Comparison of ENCODE assay signal across 1 cellular context in the genomic region with DNA sequence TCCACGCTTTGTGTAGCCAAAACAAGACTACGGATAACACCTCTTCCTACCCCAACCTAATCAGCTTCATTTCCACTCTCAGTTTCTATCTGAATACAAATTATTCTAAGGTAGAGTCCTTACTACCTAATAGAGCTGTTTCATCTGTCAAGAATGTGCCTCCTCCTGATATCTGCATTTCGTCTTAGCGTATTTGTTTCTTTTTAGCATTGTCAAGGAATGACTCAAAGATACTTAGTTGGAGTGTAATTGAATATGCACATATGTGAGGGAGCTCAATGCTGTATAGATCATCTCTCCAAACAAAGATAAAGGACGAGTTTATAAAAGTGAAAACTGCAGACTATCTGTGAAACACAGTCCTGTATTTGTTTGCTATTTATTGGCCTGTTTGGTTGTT.
TF ChIP-seq lines count a peak whose summit lies in the region.

No MANE protein-coding gene starts in this region.

TF ChIP-seq in GM23338, 12 proteins besides CTCF, POLR2A, EP300 and RAD21 (continued from another document):
- TF ChIP-seq, protein P1, sequence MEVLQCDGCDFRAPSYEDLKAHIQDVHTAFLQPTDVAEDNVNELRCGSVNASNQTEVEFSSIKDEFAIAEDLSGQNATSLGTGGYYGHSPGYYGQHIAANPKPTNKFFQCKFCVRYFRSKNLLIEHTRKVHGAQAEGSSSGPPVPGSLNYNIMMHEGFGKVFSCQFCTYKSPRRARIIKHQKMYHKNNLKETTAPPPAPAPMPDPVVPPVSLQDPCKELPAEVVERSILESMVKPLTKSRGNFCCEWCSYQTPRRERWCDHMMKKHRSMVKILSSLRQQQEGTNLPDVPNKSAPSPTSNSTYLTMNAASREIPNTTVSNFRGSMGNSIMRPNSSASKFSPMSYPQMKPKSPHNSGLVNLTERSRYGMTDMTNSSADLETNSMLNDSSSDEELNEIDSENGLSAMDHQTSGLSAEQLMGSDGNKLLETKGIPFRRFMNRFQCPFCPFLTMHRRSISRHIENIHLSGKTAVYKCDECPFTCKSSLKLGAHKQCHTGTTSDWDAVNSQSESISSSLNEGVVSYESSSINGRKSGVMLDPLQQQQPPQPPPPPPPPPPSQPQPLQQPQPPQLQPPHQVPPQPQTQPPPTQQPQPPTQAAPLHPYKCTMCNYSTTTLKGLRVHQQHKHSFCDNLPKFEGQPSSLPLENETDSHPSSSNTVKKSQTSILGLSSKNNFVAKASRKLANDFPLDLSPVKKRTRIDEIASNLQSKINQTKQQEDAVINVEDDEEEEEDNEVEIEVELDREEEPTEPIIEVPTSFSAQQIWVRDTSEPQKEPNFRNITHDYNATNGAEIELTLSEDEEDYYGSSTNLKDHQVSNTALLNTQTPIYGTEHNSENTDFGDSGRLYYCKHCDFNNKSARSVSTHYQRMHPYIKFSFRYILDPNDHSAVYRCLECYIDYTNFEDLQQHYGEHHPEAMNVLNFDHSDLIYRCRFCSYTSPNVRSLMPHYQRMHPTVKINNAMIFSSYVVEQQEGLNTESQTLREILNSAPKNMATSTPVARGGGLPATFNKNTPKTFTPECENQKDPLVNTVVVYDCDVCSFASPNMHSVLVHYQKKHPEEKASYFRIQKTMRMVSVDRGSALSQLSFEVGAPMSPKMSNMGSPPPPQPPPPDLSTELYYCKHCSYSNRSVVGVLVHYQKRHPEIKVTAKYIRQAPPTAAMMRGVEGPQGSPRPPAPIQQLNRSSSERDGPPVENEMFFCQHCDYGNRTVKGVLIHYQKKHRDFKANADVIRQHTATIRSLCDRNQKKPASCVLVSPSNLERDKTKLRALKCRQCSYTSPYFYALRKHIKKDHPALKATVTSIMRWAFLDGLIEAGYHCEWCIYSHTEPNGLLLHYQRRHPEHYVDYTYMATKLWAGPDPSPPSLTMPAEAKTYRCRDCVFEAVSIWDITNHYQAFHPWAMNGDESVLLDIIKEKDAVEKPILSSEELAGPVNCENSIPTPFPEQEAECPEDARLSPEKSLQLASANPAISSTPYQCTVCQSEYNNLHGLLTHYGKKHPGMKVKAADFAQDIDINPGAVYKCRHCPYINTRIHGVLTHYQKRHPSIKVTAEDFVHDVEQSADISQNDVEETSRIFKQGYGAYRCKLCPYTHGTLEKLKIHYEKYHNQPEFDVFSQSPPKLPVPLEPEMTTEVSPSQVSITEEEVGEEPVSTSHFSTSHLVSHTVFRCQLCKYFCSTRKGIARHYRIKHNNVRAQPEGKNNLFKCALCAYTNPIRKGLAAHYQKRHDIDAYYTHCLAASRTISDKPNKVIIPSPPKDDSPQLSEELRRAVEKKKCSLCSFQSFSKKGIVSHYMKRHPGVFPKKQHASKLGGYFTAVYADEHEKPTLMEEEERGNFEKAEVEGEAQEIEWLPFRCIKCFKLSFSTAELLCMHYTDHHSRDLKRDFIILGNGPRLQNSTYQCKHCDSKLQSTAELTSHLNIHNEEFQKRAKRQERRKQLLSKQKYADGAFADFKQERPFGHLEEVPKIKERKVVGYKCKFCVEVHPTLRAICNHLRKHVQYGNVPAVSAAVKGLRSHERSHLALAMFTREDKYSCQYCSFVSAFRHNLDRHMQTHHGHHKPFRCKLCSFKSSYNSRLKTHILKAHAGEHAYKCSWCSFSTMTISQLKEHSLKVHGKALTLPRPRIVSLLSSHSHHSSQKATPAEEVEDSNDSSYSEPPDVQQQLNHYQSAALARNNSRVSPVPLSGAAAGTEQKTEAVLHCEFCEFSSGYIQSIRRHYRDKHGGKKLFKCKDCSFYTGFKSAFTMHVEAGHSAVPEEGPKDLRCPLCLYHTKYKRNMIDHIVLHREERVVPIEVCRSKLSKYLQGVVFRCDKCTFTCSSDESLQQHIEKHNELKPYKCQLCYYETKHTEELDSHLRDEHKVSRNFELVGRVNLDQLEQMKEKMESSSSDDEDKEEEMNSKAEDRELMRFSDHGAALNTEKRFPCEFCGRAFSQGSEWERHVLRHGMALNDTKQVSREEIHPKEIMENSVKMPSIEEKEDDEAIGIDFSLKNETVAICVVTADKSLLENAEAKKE (CRISPR knock-in tag; IDR thresholded peaks at IDR 0.05): no peak
